ENCODE assay signal across 1 cellular context in genomic region chr6:37490466-37491015, GRCh38.
TF ChIP-seq lines count a peak whose summit lies in the region.

No MANE protein-coding gene starts in this region.

TF ChIP-seq in HEK293T, 16 proteins besides CTCF, POLR2A, EP300 and RAD21:
- TF ChIP-seq FOXM1 (IDR thresholded peaks at IDR 0.05; ENCODE audit: borderline replicate concordance) (no peak), HDGF (IDR thresholded peaks at IDR 0.05; ENCODE audit: borderline replicate concordance) (no peak), ZNF384 (IDR thresholded peaks at IDR 0.05) (no peak), TARDBP (IDR thresholded peaks at IDR 0.05) (no peak), SUZ12 (IDR thresholded peaks at IDR 0.05) (no peak), FOXK2 (IDR thresholded peaks at IDR 0.05) (no peak), PKNOX1 (IDR thresholded peaks at IDR 0.05) (no peak), LEF1 (IDR thresholded peaks at IDR 0.05; ENCODE audit: borderline replicate concordance) (no peak), BHLHE40 (IDR thresholded peaks at IDR 0.05; ENCODE audit: borderline replicate concordance) (no peak), L3MBTL2 (conservative IDR thresholded peaks at IDR 0.05) (no peak), SP1 (IDR thresholded peaks at IDR 0.05) (no peak), CTBP1 (IDR thresholded peaks at IDR 0.05; ENCODE audit: borderline replicate concordance) (no peak)
TF ChIP-seq in HEK293T: peak in this region for 0.
